Comparison of ENCODE assay signal across 28 cellular contexts in genomic region chr6:5906842-5907241, GRCh38.
"Had no signal": no experiment of that assay in that cellular context is flagged by ENCODE, and none has a peak within 500 bp of the region (broad histone marks: within the 10 kb centered on the region; RNA-seq: fewer than 3 reads in every experiment).

No MANE protein-coding gene starts in this region.

- FAIRE-seq: urothelium cell line had no signal

- H3K27me3 ChIP-seq: stomach, suprapubic skin, testis, thyroid gland, tibial artery, tibial nerve, upper lobe of left lung, upper lobe of right lung, uterus, vagina had no signal

- H3K27ac Mint-ChIP-seq: stimulated activated effector memory CD8-positive, alpha-beta T cell treated with anti-CD3 and anti-CD28 coated beads, Interleukin-12 subunit alpha, Interleukin-12 subunit beta, amount 100 ng/mL, for 72 hours; stimulated activated memory B cell treated with anti-CD40 and anti-IgM and Interleukin-4, amounts not matched to agents 10 μg/mL and 1 μg/mL and 100 μg/mL, for 72 hours; stimulated activated naive B cell treated with anti-CD40 and anti-IgM and Interleukin-4, amounts not matched to agents 10 μg/mL and 1 μg/mL and 100 μg/mL, for 72 hours; stimulated activated naive CD8-positive, alpha-beta T cell treated with anti-CD3 and anti-CD28 coated beads, Interleukin-15, amount 100 ng/mL, for 72 hours; stimulated activated naive CD8-positive, alpha-beta T cell treated with anti-CD3 and anti-CD28 coated beads, Interleukin-15, Interleukin-2, amounts not matched to agents 100 ng/mL and 50 ng/mL, for 24 hours; type B pancreatic cell had no signal

- H3K27ac ChIP-seq: testis, thyroid gland, upper lobe of left lung, upper lobe of right lung had no signal

- H3K9me3 Mint-ChIP-seq: stimulated activated effector memory CD8-positive, alpha-beta T cell treated with anti-CD3 and anti-CD28 coated beads, Interleukin-12 subunit alpha, Interleukin-12 subunit beta, amount 100 ng/mL, for 72 hours; stimulated activated memory B cell treated with anti-CD40 and anti-IgM and Interleukin-4, amounts not matched to agents 10 μg/mL and 1 μg/mL and 100 μg/mL, for 72 hours; stimulated activated naive B cell treated with anti-CD40 and anti-IgM and Interleukin-4, amounts not matched to agents 10 μg/mL and 1 μg/mL and 100 μg/mL, for 72 hours; stimulated activated naive CD8-positive, alpha-beta T cell treated with anti-CD3 and anti-CD28 coated beads, Interleukin-15, Interleukin-2, amounts not matched to agents 100 ng/mL and 50 ng/mL, for 24 hours had no signal

- H3K4me3 ChIP-seq: stomach, suprapubic skin, testis, thoracic aorta, thyroid gland, tibial artery, tibial nerve, upper lobe of left lung, upper lobe of right lung, uterus, vagina had no signal

- H3K36me3 ChIP-seq: stomach, suprapubic skin, thoracic aorta, thyroid gland, tibial artery, upper lobe of left lung, upper lobe of right lung, uterus, vagina had no signal

- H3K4me1 ChIP-seq: testis, thyroid gland, upper lobe of right lung had no signal

- DNase-seq: stimulated activated CD4-positive, alpha-beta T cell treated with anti-CD3 and anti-CD28 coated beads, Interleukin-2, amount 100 ng/mL, for 48 hours; stimulated activated CD4-positive, alpha-beta T cell treated with anti-CD3 and anti-CD28 coated beads, Interleukin-4, amount 100 ng/mL, for 1 hour; stimulated activated CD4-positive, alpha-beta T cell treated with anti-CD3 and anti-CD28 coated beads, Interleukin-4, amount 100 ng/mL, for 24 hours; stimulated activated CD4-positive, alpha-beta T cell treated with anti-CD3 and anti-CD28 coated beads, Interleukin-4, amount 100 ng/mL, for 4 hours; stimulated activated CD8-positive, alpha-beta memory T cell treated with anti-CD3 and anti-CD28 coated beads, Interleukin-4, amount 100 ng/mL, for 48 hours; stimulated activated naive B cell treated with anti-CD40 and anti-IgM and Interleukin-4, amounts not matched to agents 10 μg/mL and 1 μg/mL and 100 μg/mL, for 72 hours; stimulated activated naive CD4-positive, alpha-beta T cell; stimulated activated naive CD4-positive, alpha-beta T cell treated with Interleukin-2 at 50 U/mL for 16 hours; stimulated activated naive CD8-positive, alpha-beta T cell treated with anti-CD3 and anti-CD28 coated beads, Interleukin-15, amount 100 ng/mL, for 72 hours; stimulated activated naive CD8-positive, alpha-beta T cell treated with anti-CD3 and anti-CD28 coated beads, Interleukin-15, Interleukin-2, amounts not matched to agents 100 U/mL and 50 U/mL, for 24 hours; stomach; substantia nigra; testis; thyroid gland; tibial artery; trophoblast cell; upper lobe of left lung; upper lobe of right lung; uterus had no signal

- H3K27me3 Mint-ChIP-seq: stimulated activated memory B cell treated with anti-CD40 and anti-IgM and Interleukin-4, amounts not matched to agents 10 μg/mL and 1 μg/mL and 100 μg/mL, for 72 hours; stimulated activated naive B cell treated with anti-CD40 and anti-IgM and Interleukin-4, amounts not matched to agents 10 μg/mL and 1 μg/mL and 100 μg/mL, for 72 hours; stimulated activated naive CD8-positive, alpha-beta T cell treated with anti-CD3 and anti-CD28 coated beads, Interleukin-15, amount 100 ng/mL, for 72 hours; stimulated activated naive CD8-positive, alpha-beta T cell treated with anti-CD3 and anti-CD28 coated beads, Interleukin-15, Interleukin-2, amounts not matched to agents 100 ng/mL and 50 ng/mL, for 24 hours; type B pancreatic cell had no signal

- H3K36me3 Mint-ChIP-seq: stimulated activated effector memory CD8-positive, alpha-beta T cell treated with anti-CD3 and anti-CD28 coated beads, Interleukin-12 subunit alpha, Interleukin-12 subunit beta, amount 100 ng/mL, for 72 hours; stimulated activated memory B cell treated with anti-CD40 and anti-IgM and Interleukin-4, amounts not matched to agents 10 μg/mL and 1 μg/mL and 100 μg/mL, for 72 hours; stimulated activated naive B cell treated with anti-CD40 and anti-IgM and Interleukin-4, amounts not matched to agents 10 μg/mL and 1 μg/mL and 100 μg/mL, for 72 hours; type B pancreatic cell had no signal

- H3K9me3 ChIP-seq: stomach, suprapubic skin, testis, thoracic aorta, thyroid gland, tibial artery, upper lobe of left lung, upper lobe of right lung, uterus, vagina had no signal

- H3K4me3 Mint-ChIP-seq: stimulated activated effector memory CD8-positive, alpha-beta T cell treated with anti-CD3 and anti-CD28 coated beads, Interleukin-12 subunit alpha, Interleukin-12 subunit beta, amount 100 ng/mL, for 72 hours; stimulated activated memory B cell treated with anti-CD40 and anti-IgM and Interleukin-4, amounts not matched to agents 10 μg/mL and 1 μg/mL and 100 μg/mL, for 72 hours; stimulated activated naive B cell treated with anti-CD40 and anti-IgM and Interleukin-4, amounts not matched to agents 10 μg/mL and 1 μg/mL and 100 μg/mL, for 72 hours; stimulated activated naive CD8-positive, alpha-beta T cell treated with anti-CD3 and anti-CD28 coated beads, Interleukin-15, amount 100 ng/mL, for 72 hours; stimulated activated naive CD8-positive, alpha-beta T cell treated with anti-CD3 and anti-CD28 coated beads, Interleukin-15, Interleukin-2, amounts not matched to agents 100 ng/mL and 50 ng/mL, for 24 hours; type B pancreatic cell had no signal

- ATAC-seq: stimulated activated effector memory CD8-positive, alpha-beta T cell treated with anti-CD3 and anti-CD28 coated beads, Interleukin-12 subunit alpha, Interleukin-12 subunit beta, amount 100 ng/mL, for 72 hours; stimulated activated memory B cell treated with anti-CD40 and anti-IgM and Interleukin-4, amounts not matched to agents 10 μg/mL and 1 μg/mL and 100 μg/mL, for 72 hours; stimulated activated naive B cell treated with anti-CD40 and anti-IgM and Interleukin-4, amounts not matched to agents 10 μg/mL and 1 μg/mL and 100 μg/mL, for 72 hours; stimulated activated naive CD8-positive, alpha-beta T cell treated with anti-CD3 and anti-CD28 coated beads, Interleukin-15, amount 100 ng/mL, for 72 hours; stimulated activated naive CD8-positive, alpha-beta T cell treated with anti-CD3 and anti-CD28 coated beads, Interleukin-15, Interleukin-2, amounts not matched to agents 100 U/mL and 50 U/mL, for 24 hours had no signal

- H3K4me1 Mint-ChIP-seq: stimulated activated effector memory CD8-positive, alpha-beta T cell treated with anti-CD3 and anti-CD28 coated beads, Interleukin-12 subunit alpha, Interleukin-12 subunit beta, amount 100 ng/mL, for 72 hours; stimulated activated memory B cell treated with anti-CD40 and anti-IgM and Interleukin-4, amounts not matched to agents 10 μg/mL and 1 μg/mL and 100 μg/mL, for 72 hours; stimulated activated naive B cell treated with anti-CD40 and anti-IgM and Interleukin-4, amounts not matched to agents 10 μg/mL and 1 μg/mL and 100 μg/mL, for 72 hours; stimulated activated naive CD8-positive, alpha-beta T cell treated with anti-CD3 and anti-CD28 coated beads, Interleukin-15, amount 100 ng/mL, for 72 hours had no signal
